ENCODE assay signal across 18 cellular contexts in the genomic region with DNA sequence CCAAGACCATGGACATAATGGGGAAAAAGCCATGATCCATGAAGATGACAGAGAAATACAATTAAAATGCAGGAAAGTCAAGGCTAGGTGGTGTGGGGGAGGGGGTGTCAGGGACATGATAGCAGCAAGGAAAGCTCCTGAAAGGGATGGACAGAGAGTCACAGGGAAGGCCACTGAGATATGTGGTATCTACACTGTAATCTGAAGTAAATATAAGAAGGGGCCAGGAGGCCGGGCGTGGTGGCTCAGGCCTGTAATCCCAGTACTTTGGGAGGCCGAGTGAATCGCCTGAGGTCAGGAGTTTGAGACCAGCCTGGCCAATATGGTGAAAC.
DNase-seq lines count a peak whose midpoint lies in the region; ATAC-seq and TF ChIP-seq lines count a peak whose summit lies in the region.
"Had no signal": no experiment of that assay in that cellular context is flagged by ENCODE, and none has a peak within 500 bp of the region (broad histone marks: within the 10 kb centered on the region; RNA-seq: fewer than 3 reads in every experiment).

No MANE protein-coding gene starts in this region.

- no peaks in the 10 kb centered on the region for H3K9me3 ChIP-seq in CD4-positive, CD25-positive, alpha-beta regulatory T cell (ENCODE audit: control insufficient read depth in 2 of 2, low read length in 2 of 2)
- no peaks in the 10 kb centered on the region for H3K9me3 ChIP-seq in OCI-LY7 (ENCODE audit: low read length)
- H3K9me3 ChIP-seq in esophagus squamous epithelium = no peaks in the 10 kb centered on the region
- H3K9me3 ChIP-seq in trophoblast cell (ENCODE audit: insufficient read depth, low read depth, low read length) = no peaks in the 10 kb centered on the region
- no peaks in the 10 kb centered on the region for H3K9me3 ChIP-seq in sigmoid colon
- H3K9me3 ChIP-seq in esophagus muscularis mucosa = no peaks in the 10 kb centered on the region

- TF ChIP-seq CTCF in OCI-LY7 (conservative IDR thresholded peaks at IDR 0.05; ENCODE audit: low read length) = no peak
- TF ChIP-seq CTCF in esophagus squamous epithelium (IDR thresholded peaks at IDR 0.05) = no peak
- TF ChIP-seq CTCF in sigmoid colon (IDR thresholded peaks at IDR 0.05) = no peak
- no peak for TF ChIP-seq CTCF in esophagus muscularis mucosa (IDR thresholded peaks at IDR 0.05)

- no peak for TF ChIP-seq POLR2A in esophagus squamous epithelium (IDR thresholded peaks at IDR 0.05)
- TF ChIP-seq POLR2A in sigmoid colon (IDR thresholded peaks at IDR 0.05) = no peak
- TF ChIP-seq POLR2A in esophagus muscularis mucosa (IDR thresholded peaks at IDR 0.05; ENCODE audit: low read depth) = no peak

- H3K36me3 Mint-ChIP-seq in CD4-positive, CD25-positive, alpha-beta regulatory T cell = peaks cover 12% of the 10 kb centered on the region

- no peak overlapping the region for H2BK120ac ChIP-seq in trophoblast cell (ENCODE audit: insufficient read depth, low read length, poor library complexity)

- no peak overlapping the region for H3K4ac ChIP-seq in trophoblast cell (ENCODE audit: low read depth, low read length)

- H2BK12ac ChIP-seq in trophoblast cell (ENCODE audit: low read length) = no peak overlapping the region

- H4K91ac ChIP-seq in trophoblast cell (ENCODE audit: low read depth, low read length) = no peak overlapping the region

- H3K18ac ChIP-seq in trophoblast cell (ENCODE audit: low read length) = no peak overlapping the region

- TF ChIP-seq EP300 in sigmoid colon (IDR thresholded peaks at IDR 0.05) (no peak), esophagus muscularis mucosa (IDR thresholded peaks at IDR 0.05) (no peak)

- H4K8ac ChIP-seq in trophoblast cell (ENCODE audit: low read depth, low read length) = no peak overlapping the region

- no peaks in the 10 kb centered on the region for H3K27me3 ChIP-seq in CD4-positive, CD25-positive, alpha-beta regulatory T cell (ENCODE audit: control insufficient read depth, insufficient read depth, low read length)
- no peaks in the 10 kb centered on the region for H3K27me3 ChIP-seq in esophagus squamous epithelium
- no peaks in the 10 kb centered on the region for H3K27me3 ChIP-seq in trophoblast cell (ENCODE audit: insufficient read depth, low read length)
- H3K27me3 ChIP-seq in sigmoid colon = no peaks in the 10 kb centered on the region
- H3K27me3 ChIP-seq in esophagus muscularis mucosa = no peaks in the 10 kb centered on the region

- peak overlapping the region in 2 of 3 donors; percentile 16 to 54 for H3K27ac Mint-ChIP-seq in CD4-positive, CD25-positive, alpha-beta regulatory T cell

- H2BK5ac ChIP-seq in trophoblast cell (ENCODE audit: low read depth, low read length, poor library complexity) = no peak overlapping the region

- no peak overlapping the region for H2AK5ac ChIP-seq in trophoblast cell (ENCODE audit: low read length)

- no peaks in the 10 kb centered on the region for H3K9me2 ChIP-seq in OCI-LY7 (ENCODE audit: insufficient read depth, low read length)

- H3K9me3 Mint-ChIP-seq in CD4-positive, CD25-positive, alpha-beta regulatory T cell = no peaks in the 10 kb centered on the region
- H3K9me3 Mint-ChIP-seq: CD14-positive monocyte had no signal

- no peak overlapping the region for H3K9ac ChIP-seq in trophoblast cell (ENCODE audit: low read length)
- H3K9ac ChIP-seq: KMS-11 had no signal

- H3K4me3 Mint-ChIP-seq in CD4-positive, CD25-positive, alpha-beta regulatory T cell = no peak overlapping the region
- H3K4me3 Mint-ChIP-seq: CD14-positive monocyte had no signal

- DNase-seq in CD4-positive, CD25-positive, alpha-beta regulatory T cell = no peak
- DNase-seq in OCI-LY7 (ENCODE audit: low spot score) (no peak), esophagus squamous epithelium (lab: John Stamatoyannopoulos, UW) (no peak), trophoblast cell (no peak), H4 (ENCODE audit: low spot score) (no peak), sigmoid colon (no peak), esophagus muscularis mucosa (ENCODE audit: extremely low spot score) (no peak)
- DNase-seq: Calu3, MM.1S, NCI-H1105, NCI-H1694 treated with DMSO at 0.1 percent for 48 hours, NCI-H446, NCI-H748 treated with DMSO at 0.1 percent for 48 hours had no signal

- no peak for ATAC-seq in CD4-positive, CD25-positive, alpha-beta regulatory T cell (ENCODE audit: low read depth in 2 of 2)
- no peak for ATAC-seq in GM21825 (IDR thresholded peaks at IDR 0.05; ENCODE audit: unreplicated experiment)
- ATAC-seq: GM12878 had no signal

- no peaks in the 10 kb centered on the region for H3K27me3 Mint-ChIP-seq in CD4-positive, CD25-positive, alpha-beta regulatory T cell

- H4K20me1 ChIP-seq in OCI-LY7 (ENCODE audit: insufficient read depth, low read length) = no peaks in the 10 kb centered on the region

- no peak overlapping the region for H4K12ac ChIP-seq in trophoblast cell (ENCODE audit: low read depth, low read length)

- H3K4me2 ChIP-seq in OCI-LY7 (ENCODE audit: low read length) = peak overlapping the region; percentile 55
- H3K4me2 ChIP-seq in trophoblast cell (ENCODE audit: low read length) = peak overlapping the region; percentile 28
- H3K4me2 ChIP-seq: KMS-11 had no signal

- peaks cover 2% of the 10 kb centered on the region for H3K79me1 ChIP-seq in trophoblast cell (ENCODE audit: low read length)

- POLR2A ChIA-PET in OCI-LY7 (lab: Charles Lee) = interaction anchor here (0.7 kb wide), 1 partner anchor 78 kb away, joined by 5 read pairs; no protein-coding TSS in a partner anchor

- H3K79me2 ChIP-seq in OCI-LY7 (ENCODE audit: insufficient read depth, low read depth, low read length) (peaks cover 6% of the 10 kb centered on the region; the same call in 1 of the 2 replicates), trophoblast cell (ENCODE audit: control insufficient read depth, insufficient read depth, low read length, poor library complexity) (no peaks in the 10 kb centered on the region)

- 73 to 93% methylated on average over 4 of the region's 4 CpGs for WGBS in esophagus squamous epithelium, 2 donors
- no CpG with 5 or more reads among the region's 4 CpGs for WGBS in trophoblast cell (ENCODE audit: extremely low coverage, insufficient coverage, insufficient read length)
- 90 to 96% methylated on average over 4 of the region's 4 CpGs for WGBS in sigmoid colon, 2 donors
- WGBS in esophagus muscularis mucosa = 90% methylated on average over 4 of the region's 4 CpGs

- H3K4me3 ChIP-seq in CD4-positive, CD25-positive, alpha-beta regulatory T cell (ENCODE audit: low read depth, low read length) = no peak overlapping the region
- H3K4me3 ChIP-seq in OCI-LY7 (ENCODE audit: low read depth, low read length, poor library complexity, severe bottlenecking) (peak overlapping the region; percentile 0), esophagus squamous epithelium (no peak overlapping the region), trophoblast cell (ENCODE audit: low read depth, low read length) (no peak overlapping the region), sigmoid colon (no peak overlapping the region), esophagus muscularis mucosa (no peak overlapping the region)
- H3K4me3 ChIP-seq: GM12878 had no signal

- H3K27ac ChIP-seq in CD4-positive, CD25-positive, alpha-beta regulatory T cell (ENCODE audit: insufficient read depth, low read length, poor library complexity, severe bottlenecking) = no peak overlapping the region
- H3K27ac ChIP-seq in OCI-LY7 (ENCODE audit: low read depth, low read length, poor library complexity, severe bottlenecking) (no peak overlapping the region), esophagus squamous epithelium (peak overlapping the region in 3 of 4 donors; percentile 12 to 64 (median 38)), trophoblast cell (ENCODE audit: low read depth, low read length) (no peak overlapping the region), sigmoid colon (no peak overlapping the region), esophagus muscularis mucosa (replicated peaks in 1 of 4) (no peak overlapping the region)
- H3K27ac ChIP-seq: HL-60, KMS-11 had no signal

- no peaks in the 10 kb centered on the region for H3K4me1 ChIP-seq in CD4-positive, CD25-positive, alpha-beta regulatory T cell (ENCODE audit: control insufficient read depth, insufficient read depth, low read length, poor library complexity, severe bottlenecking)
- peaks cover 22% of the 10 kb centered on the region for H3K4me1 ChIP-seq in OCI-LY7 (ENCODE audit: insufficient read depth, low read length, poor library complexity, severe bottlenecking)
- H3K4me1 ChIP-seq in esophagus squamous epithelium = peaks cover 0 to 40% (median 11%) of the 10 kb centered on the region in 3 donors
- peaks cover 6 to 19% of the 10 kb centered on the region in 2 experiments for H3K4me1 ChIP-seq in trophoblast cell (ENCODE audit: control insufficient read depth in 1 of 2, insufficient read depth in 2 of 2, low read length in 2 of 2)
- peaks cover 0 to 30% (median 10%) of the 10 kb centered on the region in 4 donors for H3K4me1 ChIP-seq in sigmoid colon
- peaks cover 0 to 76% (median 50%) of the 10 kb centered on the region in 4 donors for H3K4me1 ChIP-seq in esophagus muscularis mucosa

- intact Hi-C loops in OCI-LY7 (cut with micrococcal nuclease; ENCODE audit: unreplicated experiment) = no loop called here
- intact Hi-C loops in esophagus squamous epithelium (cut with DNase I) = no loop called here
- intact Hi-C loops in sigmoid colon (cut with DNase I) = no loop called here
- intact Hi-C loops in esophagus muscularis mucosa (cut with DNase I) = no loop called here

- H2AFZ ChIP-seq in OCI-LY7 (ENCODE audit: low read length) (no peak overlapping the region), trophoblast cell (ENCODE audit: insufficient read depth, low read length, poor library complexity) (no peak overlapping the region)

- CTCF ChIA-PET in OCI-LY7 (lab: Charles Lee; ENCODE audit: unreplicated experiment) = no interaction called here

- peaks cover 8 to 13% (median 9%) of the 10 kb centered on the region in 4 donors for H3K4me1 Mint-ChIP-seq in CD4-positive, CD25-positive, alpha-beta regulatory T cell

- H3K14ac ChIP-seq in trophoblast cell (ENCODE audit: low read length) = no peak overlapping the region

- no peaks in the 10 kb centered on the region for H3K36me3 ChIP-seq in CD4-positive, CD25-positive, alpha-beta regulatory T cell (ENCODE audit: control insufficient read depth, insufficient read depth, low read length)
- H3K36me3 ChIP-seq in OCI-LY7 (ENCODE audit: insufficient read depth, low read length) = peaks cover 32% of the 10 kb centered on the region
- H3K36me3 ChIP-seq in esophagus squamous epithelium = no peaks in the 10 kb centered on the region
- H3K36me3 ChIP-seq in trophoblast cell (ENCODE audit: control insufficient read depth in 1 of 2, insufficient read depth in 2 of 2, low read length in 2 of 2) = no peaks in the 10 kb centered on the region
- H3K36me3 ChIP-seq in sigmoid colon = no peaks in the 10 kb centered on the region
- H3K36me3 ChIP-seq in esophagus muscularis mucosa = no peaks in the 10 kb centered on the region

- H3K23ac ChIP-seq in trophoblast cell (ENCODE audit: low read length) = no peak overlapping the region

- no TSS peak for BruUV-seq in OCI-LY7 (replicated peaks; lab: Mats Ljungman, UMichigan)

Comparison
In these comparisons a context has a peak if more than half of its experiments do, and no peak if none do; other contexts are left out.
1. H3K27ac ChIP-seq: peak in esophagus squamous epithelium (3 of 4); none in CD4-positive, CD25-positive, alpha-beta regulatory T cell (single experiment), OCI-LY7 (single experiment), trophoblast cell (single experiment), sigmoid colon (0 of 4) and esophagus muscularis mucosa (0 of 4).